ENCODE assay signal across 9 cellular contexts in the genomic region with DNA sequence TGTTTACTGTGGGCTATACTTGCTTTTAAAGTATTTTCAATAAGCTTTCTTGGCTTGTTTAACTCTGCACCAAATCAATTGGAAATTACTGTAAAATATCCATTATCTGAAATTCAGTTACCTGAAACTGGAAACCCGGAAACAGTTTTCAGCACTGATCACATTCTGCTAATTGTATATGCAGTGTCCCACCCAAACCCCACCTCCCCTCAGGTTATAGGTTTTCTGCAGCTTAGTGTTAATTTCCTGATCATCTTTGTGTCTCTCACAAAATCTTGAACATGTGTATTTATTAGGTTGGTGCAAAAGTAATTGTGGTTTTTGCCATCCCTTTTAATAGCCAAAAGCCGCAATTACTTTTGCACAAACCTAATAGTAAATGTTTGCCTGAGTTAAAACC. TPM values are rescaled to one million over a fixed set of nuclear protein-coding genes. Genes with fewer than 3 reads are reported as not detected.
DNase-seq lines count a peak whose midpoint lies in the region; ATAC-seq and TF ChIP-seq lines count a peak whose summit lies in the region.
"Had no signal": no experiment of that assay in that cellular context is flagged by ENCODE, and none has a peak within 500 bp of the region (broad histone marks: within the 10 kb centered on the region; RNA-seq: fewer than 3 reads in every experiment).

No MANE protein-coding gene starts in this region.

- ATAC-seq in lower lobe of right lung: no peak
- ATAC-seq in HG02852 (IDR thresholded peaks at IDR 0.05; ENCODE audit: unreplicated experiment): no peak
- ATAC-seq in HG02588 (IDR thresholded peaks at IDR 0.05; ENCODE audit: unreplicated experiment): no peak

- H3K36me3 ChIP-seq in ascending aorta (no peaks in the 10 kb centered on the region), lower lobe of right lung (no peaks in the 10 kb centered on the region), transverse colon (no peaks in the 10 kb centered on the region)

- in situ Hi-C loops in transverse colon (cut with MboI; ENCODE audit: low pct_ligation_motif_present in 1 of 4, low pct_unique_long_range_greater_than_20kb in 1 of 4, low sequenced_read_pairs in 3 of 4): no loop called here

- H3K27ac Mint-ChIP-seq in activated naive CD4-positive, alpha-beta T cell treated with anti-CD3 and anti-CD28 coated beads, Interleukin-2, amount 10 ng/mL, durations not matched to agents 7 days and 5 days: peak overlapping the region; percentile 89

- 30 to 34% methylated on average over 2 of the region's 2 CpGs for WGBS in transverse colon (ENCODE audit: low coverage in 1 of 2), 2 donors

- H3K27ac ChIP-seq in ascending aorta (no peak overlapping the region), lower lobe of right lung (peak overlapping the region; percentile 93), transverse colon (peak overlapping the region; percentile 83 to 91 (median 88))

- H3K4me3 ChIP-seq in ascending aorta: peak overlapping the region; percentile 77 to 99
- H3K4me3 ChIP-seq in lower lobe of right lung: peak overlapping the region; percentile 92
- peak overlapping the region; percentile 58 to 91 (median 86) for H3K4me3 ChIP-seq in transverse colon

- H3K27me3 ChIP-seq in ascending aorta (no peaks in the 10 kb centered on the region), lower lobe of right lung (ENCODE audit: low read depth) (no peaks in the 10 kb centered on the region), transverse colon (no peaks in the 10 kb centered on the region)

- intact Hi-C loops in ascending aorta (cut with DNase I): loop anchor here (10.0 kb wide), 1 partner anchor 739 kb away; the partner anchor contains the start of gene CSNK1G3
- intact Hi-C loops in lower lobe of right lung (cut with DNase I): no loop called here
- intact Hi-C loops in transverse colon (cut with DNase I; ENCODE audit: low total_unique reads): no loop called here

- H3K27me3 Mint-ChIP-seq in activated naive CD4-positive, alpha-beta T cell treated with anti-CD3 and anti-CD28 coated beads, Interleukin-2, amount 10 ng/mL, durations not matched to agents 7 days and 5 days: peaks cover 14% of the 10 kb centered on the region

- H3K4me3 Mint-ChIP-seq in activated naive CD4-positive, alpha-beta T cell treated with anti-CD3 and anti-CD28 coated beads, Interleukin-2, amount 10 ng/mL, durations not matched to agents 7 days and 5 days: peak overlapping the region; percentile 94

- no peak for DNase-seq in activated naive CD4-positive, alpha-beta T cell treated with anti-CD3 and anti-CD28 coated beads, Interleukin-2, amount 10 ng/mL, durations not matched to agents 7 days and 5 days
- DNase-seq in activated naive CD4-positive, alpha-beta T cell treated with Interleukin-2 at 50 U/mL for 16 hours: no peak
- no peak for DNase-seq in ascending aorta (ENCODE audit: low spot score in 2 of 2)
- DNase-seq in lower lobe of right lung: no peak
- no peak for DNase-seq in transverse colon
- DNase-seq in stimulated activated CD4-positive, alpha-beta T cell treated with anti-CD3 and anti-CD28 coated beads, Interleukin-4, amount 100 ng/mL, for 1 hour: no peak
- DNase-seq: NCI-H2171 treated with DMSO at 0.1 percent for 48 hours had no signal

- no peak for TF ChIP-seq EP300 in transverse colon (IDR thresholded peaks at IDR 0.05; ENCODE audit: low read depth)

- peaks cover 9% of the 10 kb centered on the region for H3K36me3 Mint-ChIP-seq in activated naive CD4-positive, alpha-beta T cell treated with anti-CD3 and anti-CD28 coated beads, Interleukin-2, amount 10 ng/mL, durations not matched to agents 7 days and 5 days

- no peak for TF ChIP-seq POLR2A in transverse colon (IDR thresholded peaks at IDR 0.05)

- H3K9me3 ChIP-seq in ascending aorta (no peaks in the 10 kb centered on the region), lower lobe of right lung (no peaks in the 10 kb centered on the region), transverse colon (no peaks in the 10 kb centered on the region)

- CTCF ChIA-PET in activated naive CD4-positive, alpha-beta T cell treated with anti-CD3 and anti-CD28 coated beads, Interleukin-2, amount 10 ng/mL, durations not matched to agents 7 days and 5 days (lab: Charles Lee): interaction anchor here (0.7 kb wide), 1 partner anchor 69 kb away, joined by 3 read pairs; the partner anchor contains the start of gene SNX24

- H3K4me1 ChIP-seq in ascending aorta: peaks cover 0 to 15% of the 10 kb centered on the region in 2 donors
- H3K4me1 ChIP-seq in lower lobe of right lung: peaks cover 36% of the 10 kb centered on the region
- peaks cover 6 to 39% (median 16%) of the 10 kb centered on the region in 4 donors for H3K4me1 ChIP-seq in transverse colon

- TF ChIP-seq CTCF in ascending aorta (IDR thresholded peaks at IDR 0.05): no peak
- TF ChIP-seq CTCF in lower lobe of right lung (IDR thresholded peaks at IDR 0.05): no peak
- no peak for TF ChIP-seq CTCF in transverse colon (IDR thresholded peaks at IDR 0.05)

- no peaks in the 10 kb centered on the region for H3K9me3 Mint-ChIP-seq in activated naive CD4-positive, alpha-beta T cell treated with anti-CD3 and anti-CD28 coated beads, Interleukin-2, amount 10 ng/mL, durations not matched to agents 7 days and 5 days

- peaks cover 31% of the 10 kb centered on the region for H3K4me1 Mint-ChIP-seq in activated naive CD4-positive, alpha-beta T cell treated with anti-CD3 and anti-CD28 coated beads, Interleukin-2, amount 10 ng/mL, durations not matched to agents 7 days and 5 days

RNA-seq across cellular contexts. Expression of gene SNX2, which starts 1.3 kb away (rescaled TPM):
- 15.6 TPM for total RNA-seq in ascending aorta
- total RNA-seq in lower lobe of right lung: 120 TPM
- 100 to 1,000 TPM in 1 of 4 donors, 10 to 100 TPM in 3; 27.3 to 337 (median 69.6) TPM for total RNA-seq in transverse colon

Comparison
In these comparisons a context has a peak if more than half of its experiments do, and no peak if none do; other contexts are left out.
1. H3K27ac ChIP-seq: peak in lower lobe of right lung (single experiment) and transverse colon (4 of 4); none in ascending aorta (0 of 2).
2. Peak in every context shown above with its lines, with median percentiles within 50 percentile points of each other: H3K4me3 ChIP-seq.